In the genomic region with DNA sequence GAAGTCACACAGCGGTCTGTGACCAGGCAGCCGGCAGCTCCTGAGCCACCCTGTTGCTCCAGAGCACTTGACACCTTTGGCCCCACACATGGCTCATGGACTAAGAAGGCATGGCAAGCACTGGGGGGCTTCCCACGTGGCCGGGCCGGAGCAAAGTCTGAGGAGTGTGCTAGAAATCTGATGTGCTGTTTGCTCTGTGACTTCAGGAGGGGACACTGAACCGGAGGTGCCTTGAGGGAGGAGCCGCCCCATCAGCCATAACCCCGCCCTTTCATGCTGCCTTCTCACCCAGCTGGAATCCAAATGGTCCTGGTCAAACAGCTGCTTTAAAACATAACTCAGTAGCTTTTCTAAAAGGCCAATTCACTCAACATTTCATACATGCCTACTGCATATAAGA, we compare ENCODE assay signal across 25 cellular contexts.
"Had no signal": no experiment of that assay in that cellular context is flagged by ENCODE, and none has a peak within 500 bp of the region (broad histone marks: within the 10 kb centered on the region; RNA-seq: fewer than 3 reads in every experiment).

No MANE protein-coding gene starts in this region.

- H3K4me1 ChIP-seq: spleen, suprapubic skin had no signal

- DNase-seq: activated B cell treated with CpG ODN at 0.5 μM for 24 hours; activated CD4-positive, alpha-beta T cell treated with anti-CD3 and anti-CD28 coated beads, Interleukin-2, amount 10 ng/mL, durations not matched to agents 7 days and 5 days; activated CD8-positive, alpha-beta memory T cell treated with anti-CD3 and anti-CD28 coated beads for 24 hours; activated naive CD4-positive, alpha-beta T cell treated with anti-CD3 and anti-CD28 coated beads for 36 hours; activated T-cell treated with anti-CD3 and anti-CD28 coated beads for 4 hours; hypothalamus; kidney glomerular epithelial cell; midbrain; naive thymus-derived CD4-positive, alpha-beta T cell; nucleus accumbens; right cardiac atrium; spleen; stimulated activated CD4-positive, alpha-beta T cell treated with anti-CD3 and anti-CD28 coated beads, Interleukin-1b, Interleukin-23, amount 100 ng/mL, for 48 hours; stimulated activated naive CD8-positive, alpha-beta T cell treated with anti-CD3 and anti-CD28 coated beads, Interleukin-15, Interleukin-2, amounts not matched to agents 100 U/mL and 50 U/mL, for 24 hours; T-helper 2 cell had no signal

- H3K36me3 ChIP-seq: cardiac muscle cell had no signal

- H3K9me3 Mint-ChIP-seq: activated B cell treated with CpG ODN at 0.5 μM for 24 hours; activated CD4-positive, alpha-beta T cell treated with anti-CD3 and anti-CD28 coated beads, Interleukin-2, amount 10 ng/mL, durations not matched to agents 7 days and 5 days; activated naive CD4-positive, alpha-beta T cell treated with anti-CD3 and anti-CD28 coated beads for 36 hours; activated T-helper 17 cell treated with anti-CD3 and anti-CD28 coated beads, Interleukin-2, amount 50 U/mL, for 72 hours; naive thymus-derived CD4-positive, alpha-beta T cell; type B pancreatic cell had no signal

- FAIRE-seq: astrocyte, colon, endothelial cell of umbilical vein, TTC549 had no signal

- H3K4me1 Mint-ChIP-seq: activated B cell treated with CpG ODN at 0.5 μM for 24 hours; activated CD4-positive, alpha-beta T cell treated with anti-CD3 and anti-CD28 coated beads, Interleukin-2, amount 10 ng/mL, durations not matched to agents 7 days and 5 days; activated T-helper 17 cell treated with anti-CD3 and anti-CD28 coated beads, Interleukin-2, amount 50 U/mL, for 72 hours had no signal

- H3K4me3 Mint-ChIP-seq: activated B cell treated with CpG ODN at 0.5 μM for 24 hours; activated CD4-positive, alpha-beta T cell treated with anti-CD3 and anti-CD28 coated beads, Interleukin-2, amount 10 ng/mL, durations not matched to agents 7 days and 5 days; activated naive CD4-positive, alpha-beta T cell treated with anti-CD3 and anti-CD28 coated beads for 36 hours; activated T-helper 17 cell treated with anti-CD3 and anti-CD28 coated beads, Interleukin-2, amount 50 U/mL, for 72 hours; naive thymus-derived CD4-positive, alpha-beta T cell; type B pancreatic cell had no signal

- H3K4me3 ChIP-seq: cardiac muscle cell, lung, spleen, suprapubic skin had no signal

- H3K27me3 ChIP-seq: cardiac muscle cell, spleen, suprapubic skin had no signal

- H3K27me3 Mint-ChIP-seq: activated B cell treated with CpG ODN at 0.5 μM for 24 hours; activated T-helper 17 cell treated with anti-CD3 and anti-CD28 coated beads, Interleukin-2, amount 50 U/mL, for 72 hours; progenitor cell of endocrine pancreas; type B pancreatic cell had no signal

- H3K27ac ChIP-seq: cardiac muscle cell, spleen, suprapubic skin had no signal

- ATAC-seq: activated T-helper 17 cell treated with anti-CD3 and anti-CD28 coated beads, Interleukin-2, amount 50 U/mL, for 72 hours; naive thymus-derived CD4-positive, alpha-beta T cell; right cardiac atrium; stimulated activated naive CD8-positive, alpha-beta T cell treated with anti-CD3 and anti-CD28 coated beads, Interleukin-15, Interleukin-2, amounts not matched to agents 100 U/mL and 50 U/mL, for 24 hours had no signal

- H3K9me3 ChIP-seq: spleen, suprapubic skin had no signal

- H3K27ac Mint-ChIP-seq: activated B cell treated with CpG ODN at 0.5 μM for 24 hours; activated CD4-positive, alpha-beta T cell treated with anti-CD3 and anti-CD28 coated beads, Interleukin-2, amount 10 ng/mL, durations not matched to agents 7 days and 5 days; activated naive CD4-positive, alpha-beta T cell treated with anti-CD3 and anti-CD28 coated beads for 36 hours; activated T-helper 17 cell treated with anti-CD3 and anti-CD28 coated beads, Interleukin-2, amount 50 U/mL, for 72 hours; naive thymus-derived CD4-positive, alpha-beta T cell; progenitor cell of endocrine pancreas; type B pancreatic cell had no signal
